Comparison of ENCODE assay signal across 17 cellular contexts in genomic region chr10:86168256-86168655, GRCh38.
DNase-seq lines count a peak whose midpoint lies in the region; TF ChIP-seq lines count a peak whose summit lies in the region.
"Had no signal": no experiment of that assay in that cellular context is flagged by ENCODE, and none has a peak within 500 bp of the region (broad histone marks: within the 10 kb centered on the region; RNA-seq: fewer than 3 reads in every experiment).

No MANE protein-coding gene starts in this region.

- H3K9ac ChIP-seq in mammary epithelial cell (ENCODE audit: insufficient read depth, low read length): no peak overlapping the region

- CTCF ChIA-PET in MCF 10A (lab: Yijun Ruan, JAX): no interaction called here
- CTCF ChIA-PET in mammary epithelial cell (lab: Charles Lee; ENCODE audit: low non-redundant PET): no interaction called here

- in situ Hi-C loops in mammary epithelial cell (cut with MboI; ENCODE audit: low sequenced_read_pairs in 2 of 2): no loop called here
- in situ Hi-C loops in transverse colon (cut with MboI; ENCODE audit: low pct_ligation_motif_present in 1 of 4, low pct_unique_long_range_greater_than_20kb in 1 of 4, low sequenced_read_pairs in 3 of 4): no loop called here

- H3K4me3 Mint-ChIP-seq in MCF 10A (ENCODE audit: unreplicated experiment): no peak overlapping the region
- no peak overlapping the region for H3K4me3 Mint-ChIP-seq in T-helper 2 cell treated with Interferon-gamma antibody and Interleukin-4, amounts not matched to agents 5 μg/mL and 100 μg/mL, for 36 hours
- H3K4me3 Mint-ChIP-seq: CD4-positive, CD25-positive, alpha-beta regulatory T cell had no signal

- H4K20me1 ChIP-seq in mammary epithelial cell (ENCODE audit: insufficient read depth, low read length): no peaks in the 10 kb centered on the region

- H3K4me3 ChIP-seq in mammary epithelial cell (replicated peaks in 1 of 3; ENCODE audit: insufficient read depth in 1 of 3, low read depth in 2 of 3, low read length in 3 of 3) (no peak overlapping the region), transverse colon (no peak overlapping the region)
- H3K4me3 ChIP-seq: GM12878, PC-9, SK-N-MC had no signal

- H3K79me2 ChIP-seq in mammary epithelial cell (ENCODE audit: insufficient read depth, low read length): no peaks in the 10 kb centered on the region

- no peak overlapping the region for H2AFZ ChIP-seq in mammary epithelial cell (ENCODE audit: low read depth, low read length)
- H2AFZ ChIP-seq: PC-9 had no signal

- TF ChIP-seq CTCF in MCF 10A (IDR thresholded peaks at IDR 0.05; ENCODE audit: unreplicated experiment) (no peak), mammary epithelial cell (conservative IDR thresholded peaks at IDR 0.05 in 1 of 2, IDR thresholded peaks at IDR 0.05 in 1 of 2; ENCODE audit: extremely low read depth in 1 of 2, insufficient read depth in 1 of 2, low read depth in 1 of 2, low read length in 2 of 2) (no peak), transverse colon (IDR thresholded peaks at IDR 0.05) (no peak)

- DNase-seq in MCF 10A (ENCODE audit: unreplicated experiment) (peak; percentile 8), mammary epithelial cell (no peak), NCI-H510A treated with DMSO at 0.1 percent for 48 hours (lab: John Stamatoyannopoulos, UW) (peak; percentile 32), mesenteric fat pad (ENCODE audit: low spot score) (peak; percentile 86), transverse colon (peak; percentile 20), dedifferentiated amniotic fluid mesenchymal stem cell (ENCODE audit: extremely low spot score) (no peak), NCI-H146 treated with DMSO at 0.1 percent for 48 hours (lab: John Stamatoyannopoulos, UW; ENCODE audit: unreplicated experiment) (no peak)
- no peak for DNase-seq in T-helper 2 cell treated with Interferon-gamma antibody and Interleukin-4, amounts not matched to agents 5 μg/mL and 100 μg/mL, for 36 hours (ENCODE audit: low spot score)
- DNase-seq: CD4-positive, CD25-positive, alpha-beta regulatory T cell; DMS53; NCI-H1048; NCI-H1694 treated with DMSO at 0.1 percent for 48 hours; NCI-H2171; NCI-H524 treated with DMSO at 0.1 percent for 48 hours; PC-9 had no signal

- H3K36me3 ChIP-seq in mammary epithelial cell (ENCODE audit: insufficient read depth, low read length): no peaks in the 10 kb centered on the region
- no peaks in the 10 kb centered on the region for H3K36me3 ChIP-seq in transverse colon

- BruUV-seq in MCF 10A (replicated peaks; lab: Mats Ljungman, UMichigan) (no TSS peak), mammary epithelial cell (replicated peaks; lab: Mats Ljungman, UMichigan) (no TSS peak)

- no peak for TF ChIP-seq EP300 in transverse colon (IDR thresholded peaks at IDR 0.05; ENCODE audit: low read depth)

- intact Hi-C loops in MCF 10A (cut with micrococcal nuclease) (loop anchor here (10.0 kb wide), 1 partner anchor 623 kb away; no protein-coding TSS in a partner anchor), mammary epithelial cell (cut with micrococcal nuclease) (no loop called here), transverse colon (cut with DNase I; ENCODE audit: low total_unique reads) (no loop called here)

- no peak overlapping the region for H3K27ac Mint-ChIP-seq in MCF 10A (ENCODE audit: low read depth, unreplicated experiment)
- H3K27ac Mint-ChIP-seq in T-helper 2 cell treated with Interferon-gamma antibody and Interleukin-4, amounts not matched to agents 5 μg/mL and 100 μg/mL, for 36 hours: no peak overlapping the region
- H3K27ac Mint-ChIP-seq: CD4-positive, CD25-positive, alpha-beta regulatory T cell had no signal

- H3K27me3 ChIP-seq in mammary epithelial cell (ENCODE audit: insufficient read depth, low read length): no peaks in the 10 kb centered on the region
- no peaks in the 10 kb centered on the region for H3K27me3 ChIP-seq in transverse colon

- no peak overlapping the region for H3K27ac ChIP-seq in mammary epithelial cell (ENCODE audit: insufficient read depth, low read depth, low read length)
- no peak overlapping the region for H3K27ac ChIP-seq in transverse colon
- H3K27ac ChIP-seq: PC-9, SK-N-MC had no signal

- H3K4me1 ChIP-seq in mammary epithelial cell (ENCODE audit: insufficient read depth, low read length) (no peaks in the 10 kb centered on the region), transverse colon (peaks cover 0 to 14% (median 10%) of the 10 kb centered on the region in 4 donors)

- TF ChIP-seq POLR2A in transverse colon (IDR thresholded peaks at IDR 0.05): no peak

- peaks cover 9% of the 10 kb centered on the region for H3K9me3 Mint-ChIP-seq in MCF 10A (ENCODE audit: unreplicated experiment)
- no peaks in the 10 kb centered on the region for H3K9me3 Mint-ChIP-seq in T-helper 2 cell treated with Interferon-gamma antibody and Interleukin-4, amounts not matched to agents 5 μg/mL and 100 μg/mL, for 36 hours
- H3K9me3 Mint-ChIP-seq: CD4-positive, CD25-positive, alpha-beta regulatory T cell had no signal

- H3K9me3 ChIP-seq in mammary epithelial cell (replicated peaks; ENCODE audit: insufficient read depth, low read length) (peaks cover 19% of the 10 kb centered on the region), transverse colon (no peaks in the 10 kb centered on the region)

- H3K27me3 Mint-ChIP-seq in MCF 10A (ENCODE audit: insufficient read depth, unreplicated experiment): no peaks in the 10 kb centered on the region
- peaks cover 13% of the 10 kb centered on the region for H3K27me3 Mint-ChIP-seq in T-helper 2 cell treated with Interferon-gamma antibody and Interleukin-4, amounts not matched to agents 5 μg/mL and 100 μg/mL, for 36 hours (ENCODE audit: low read depth)

- dilution Hi-C loops in mammary epithelial cell (cut with HindIII; ENCODE audit: low sequenced_read_pairs): no loop called here

- POLR2A ChIA-PET in MCF 10A (lab: Yijun Ruan, JAX): no interaction called here

- no peaks in the 10 kb centered on the region for H3K4me1 Mint-ChIP-seq in MCF 10A (ENCODE audit: insufficient read depth, unreplicated experiment)
- no peaks in the 10 kb centered on the region for H3K4me1 Mint-ChIP-seq in T-helper 2 cell treated with Interferon-gamma antibody and Interleukin-4, amounts not matched to agents 5 μg/mL and 100 μg/mL, for 36 hours (ENCODE audit: low read depth)
- H3K4me1 Mint-ChIP-seq: CD4-positive, CD25-positive, alpha-beta regulatory T cell had no signal

- no peak overlapping the region for H3K4me2 ChIP-seq in mammary epithelial cell (ENCODE audit: insufficient read depth, low read depth, low read length)
- H3K4me2 ChIP-seq: PC-9 had no signal

- peaks cover 6% of the 10 kb centered on the region for H3K36me3 Mint-ChIP-seq in MCF 10A (ENCODE audit: insufficient read depth, unreplicated experiment)
- no peaks in the 10 kb centered on the region for H3K36me3 Mint-ChIP-seq in T-helper 2 cell treated with Interferon-gamma antibody and Interleukin-4, amounts not matched to agents 5 μg/mL and 100 μg/mL, for 36 hours (ENCODE audit: low read depth)
- H3K36me3 Mint-ChIP-seq: CD4-positive, CD25-positive, alpha-beta regulatory T cell had no signal

- WGBS in mammary epithelial cell (ENCODE audit: low coverage, missing lambda C conversion rate): 52% methylated on average over 4 of the region's 7 CpGs
- WGBS in transverse colon (ENCODE audit: low coverage in 1 of 2), 2 donors: 68% methylated on average over 7 of the region's 7 CpGs; no CpG with 5 or more reads in 1 of the 2 donors

Comparison
In these comparisons a context has a peak if more than half of its experiments do, and no peak if none do; other contexts are left out.
1. DNase-seq: peak in MCF 10A (single experiment), NCI-H510A treated with DMSO at 0.1 percent for 48 hours (single experiment), mesenteric fat pad (single experiment) and transverse colon (single experiment); none in mammary epithelial cell (single experiment), T-helper 2 cell treated with Interferon-gamma antibody and Interleukin-4, amounts not matched to agents 5 μg/mL and 100 μg/mL, for 36 hours (single experiment), dedifferentiated amniotic fluid mesenchymal stem cell (single experiment) and NCI-H146 treated with DMSO at 0.1 percent for 48 hours (single experiment).